1 cellular context compared by ENCODE assay signal in the genomic region with DNA sequence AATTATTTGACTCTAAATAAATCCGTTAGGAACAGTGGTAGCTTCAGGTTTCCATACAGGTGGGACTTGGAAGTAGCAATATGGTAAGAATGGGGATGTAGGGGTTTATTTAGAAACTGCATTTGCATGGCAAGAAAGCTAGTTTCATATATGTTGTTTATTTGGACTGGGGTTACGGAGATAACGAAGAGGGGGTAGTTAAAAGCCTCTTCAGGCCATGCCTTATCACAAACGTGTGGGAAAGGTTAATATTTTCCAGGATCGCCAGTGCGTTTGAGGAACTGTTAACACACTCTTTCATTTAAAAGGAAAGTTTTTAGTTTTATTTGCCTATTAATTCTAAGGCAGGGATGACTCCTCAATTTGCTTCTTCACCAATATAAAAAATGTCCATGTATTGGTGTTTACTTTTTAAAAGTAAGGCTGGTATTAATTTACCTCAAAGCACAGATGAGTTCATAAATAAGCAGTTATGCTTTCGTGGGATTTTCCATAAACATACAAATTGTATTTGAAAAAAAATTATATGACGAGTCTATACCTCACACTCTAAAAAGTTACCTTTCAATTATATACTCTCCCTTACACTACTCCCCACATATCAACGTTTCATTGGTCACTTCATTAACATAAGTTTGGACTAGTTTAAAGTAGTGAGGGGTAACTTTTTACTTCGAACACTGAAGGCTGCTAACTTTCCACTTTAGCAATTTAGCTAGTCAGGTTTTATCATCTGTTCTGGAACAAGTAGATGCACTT.
TF ChIP-seq lines count a peak whose summit lies in the region.

No MANE protein-coding gene starts in this region.

TF ChIP-seq in GM12878, 131 proteins besides CTCF, POLR2A, EP300 and RAD21:
- TF ChIP-seq, protein P1, sequence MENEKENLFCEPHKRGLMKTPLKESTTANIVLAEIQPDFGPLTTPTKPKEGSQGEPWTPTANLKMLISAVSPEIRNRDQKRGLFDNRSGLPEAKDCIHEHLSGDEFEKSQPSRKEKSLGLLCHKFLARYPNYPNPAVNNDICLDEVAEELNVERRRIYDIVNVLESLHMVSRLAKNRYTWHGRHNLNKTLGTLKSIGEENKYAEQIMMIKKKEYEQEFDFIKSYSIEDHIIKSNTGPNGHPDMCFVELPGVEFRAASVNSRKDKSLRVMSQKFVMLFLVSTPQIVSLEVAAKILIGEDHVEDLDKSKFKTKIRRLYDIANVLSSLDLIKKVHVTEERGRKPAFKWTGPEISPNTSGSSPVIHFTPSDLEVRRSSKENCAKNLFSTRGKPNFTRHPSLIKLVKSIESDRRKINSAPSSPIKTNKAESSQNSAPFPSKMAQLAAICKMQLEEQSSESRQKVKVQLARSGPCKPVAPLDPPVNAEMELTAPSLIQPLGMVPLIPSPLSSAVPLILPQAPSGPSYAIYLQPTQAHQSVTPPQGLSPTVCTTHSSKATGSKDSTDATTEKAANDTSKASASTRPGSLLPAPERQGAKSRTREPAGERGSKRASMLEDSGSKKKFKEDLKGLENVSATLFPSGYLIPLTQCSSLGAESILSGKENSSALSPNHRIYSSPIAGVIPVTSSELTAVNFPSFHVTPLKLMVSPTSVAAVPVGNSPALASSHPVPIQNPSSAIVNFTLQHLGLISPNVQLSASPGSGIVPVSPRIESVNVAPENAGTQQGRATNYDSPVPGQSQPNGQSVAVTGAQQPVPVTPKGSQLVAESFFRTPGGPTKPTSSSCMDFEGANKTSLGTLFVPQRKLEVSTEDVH (IDR thresholded peaks at IDR 0.05; ENCODE audit: low read depth, partially characterized antibody): no peak
- no peak for TF ChIP-seq LARP7 (IDR thresholded peaks at IDR 0.05)
- TF ChIP-seq TARDBP (IDR thresholded peaks at IDR 0.05; ENCODE audit: borderline replicate concordance): no peak
- TF ChIP-seq KAT2A (conservative IDR thresholded peaks at IDR 0.05; ENCODE audit: control insufficient read depth, low read depth, low read length): no peak
- TF ChIP-seq, protein P2, sequence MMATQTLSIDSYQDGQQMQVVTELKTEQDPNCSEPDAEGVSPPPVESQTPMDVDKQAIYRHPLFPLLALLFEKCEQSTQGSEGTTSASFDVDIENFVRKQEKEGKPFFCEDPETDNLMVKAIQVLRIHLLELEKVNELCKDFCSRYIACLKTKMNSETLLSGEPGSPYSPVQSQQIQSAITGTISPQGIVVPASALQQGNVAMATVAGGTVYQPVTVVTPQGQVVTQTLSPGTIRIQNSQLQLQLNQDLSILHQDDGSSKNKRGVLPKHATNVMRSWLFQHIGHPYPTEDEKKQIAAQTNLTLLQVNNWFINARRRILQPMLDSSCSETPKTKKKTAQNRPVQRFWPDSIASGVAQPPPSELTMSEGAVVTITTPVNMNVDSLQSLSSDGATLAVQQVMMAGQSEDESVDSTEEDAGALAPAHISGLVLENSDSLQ (IDR thresholded peaks at IDR 0.05): no peak
- no peak for TF ChIP-seq MTA3 (IDR thresholded peaks at IDR 0.05; ENCODE audit: borderline replicate concordance, low read length)
- TF ChIP-seq CEBPB (IDR thresholded peaks at IDR 0.05; ENCODE audit: borderline replicate concordance in 1 of 2, low read depth in 2 of 2, low read length in 2 of 2): no peak
- TF ChIP-seq, protein P3, sequence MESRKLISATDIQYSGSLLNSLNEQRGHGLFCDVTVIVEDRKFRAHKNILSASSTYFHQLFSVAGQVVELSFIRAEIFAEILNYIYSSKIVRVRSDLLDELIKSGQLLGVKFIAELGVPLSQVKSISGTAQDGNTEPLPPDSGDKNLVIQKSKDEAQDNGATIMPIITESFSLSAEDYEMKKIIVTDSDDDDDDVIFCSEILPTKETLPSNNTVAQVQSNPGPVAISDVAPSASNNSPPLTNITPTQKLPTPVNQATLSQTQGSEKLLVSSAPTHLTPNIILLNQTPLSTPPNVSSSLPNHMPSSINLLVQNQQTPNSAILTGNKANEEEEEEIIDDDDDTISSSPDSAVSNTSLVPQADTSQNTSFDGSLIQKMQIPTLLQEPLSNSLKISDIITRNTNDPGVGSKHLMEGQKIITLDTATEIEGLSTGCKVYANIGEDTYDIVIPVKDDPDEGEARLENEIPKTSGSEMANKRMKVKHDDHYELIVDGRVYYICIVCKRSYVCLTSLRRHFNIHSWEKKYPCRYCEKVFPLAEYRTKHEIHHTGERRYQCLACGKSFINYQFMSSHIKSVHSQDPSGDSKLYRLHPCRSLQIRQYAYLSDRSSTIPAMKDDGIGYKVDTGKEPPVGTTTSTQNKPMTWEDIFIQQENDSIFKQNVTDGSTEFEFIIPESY (IDR thresholded peaks at IDR 0.05): no peak
- TF ChIP-seq HCFC1 (IDR thresholded peaks at IDR 0.05; ENCODE audit: low read length): no peak
- peak; percentile 60; the same call in 1 of the 2 replicates for TF ChIP-seq BCLAF1 (IDR thresholded peaks at IDR 0.05)
- peak; percentile 78; the same call in 1 of the 2 replicates for TF ChIP-seq FOXK2 (IDR thresholded peaks at IDR 0.05)
- no peak for TF ChIP-seq ZBTB40 (IDR thresholded peaks at IDR 0.05; ENCODE audit: borderline replicate concordance)
- peak; percentile 46 for TF ChIP-seq ATF7 (IDR thresholded peaks at IDR 0.05; ENCODE audit: low read depth)
- TF ChIP-seq, protein P4, sequence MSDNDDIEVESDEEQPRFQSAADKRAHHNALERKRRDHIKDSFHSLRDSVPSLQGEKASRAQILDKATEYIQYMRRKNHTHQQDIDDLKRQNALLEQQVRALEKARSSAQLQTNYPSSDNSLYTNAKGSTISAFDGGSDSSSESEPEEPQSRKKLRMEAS (IDR thresholded peaks at IDR 0.05; ENCODE audit: low read depth, low read length): no peak
- TF ChIP-seq EED (IDR thresholded peaks at IDR 0.05; ENCODE audit: low read depth): no peak
- TF ChIP-seq NBN (IDR thresholded peaks at IDR 0.05): no peak
- TF ChIP-seq, protein P5, sequence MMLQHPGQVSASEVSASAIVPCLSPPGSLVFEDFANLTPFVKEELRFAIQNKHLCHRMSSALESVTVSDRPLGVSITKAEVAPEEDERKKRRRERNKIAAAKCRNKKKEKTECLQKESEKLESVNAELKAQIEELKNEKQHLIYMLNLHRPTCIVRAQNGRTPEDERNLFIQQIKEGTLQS (IDR thresholded peaks at IDR 0.05; ENCODE audit: borderline replicate concordance, extremely low read depth, low read depth, low read length): no peak
- TF ChIP-seq SIN3A (IDR thresholded peaks at IDR 0.05; ENCODE audit: low read depth, low read length): no peak
- no peak for TF ChIP-seq JUND (IDR thresholded peaks at IDR 0.05; ENCODE audit: low read depth, low read length)
- TF ChIP-seq SUZ12 (IDR thresholded peaks at IDR 0.05; ENCODE audit: unreplicated experiment): no peak
- TF ChIP-seq, protein P6, sequence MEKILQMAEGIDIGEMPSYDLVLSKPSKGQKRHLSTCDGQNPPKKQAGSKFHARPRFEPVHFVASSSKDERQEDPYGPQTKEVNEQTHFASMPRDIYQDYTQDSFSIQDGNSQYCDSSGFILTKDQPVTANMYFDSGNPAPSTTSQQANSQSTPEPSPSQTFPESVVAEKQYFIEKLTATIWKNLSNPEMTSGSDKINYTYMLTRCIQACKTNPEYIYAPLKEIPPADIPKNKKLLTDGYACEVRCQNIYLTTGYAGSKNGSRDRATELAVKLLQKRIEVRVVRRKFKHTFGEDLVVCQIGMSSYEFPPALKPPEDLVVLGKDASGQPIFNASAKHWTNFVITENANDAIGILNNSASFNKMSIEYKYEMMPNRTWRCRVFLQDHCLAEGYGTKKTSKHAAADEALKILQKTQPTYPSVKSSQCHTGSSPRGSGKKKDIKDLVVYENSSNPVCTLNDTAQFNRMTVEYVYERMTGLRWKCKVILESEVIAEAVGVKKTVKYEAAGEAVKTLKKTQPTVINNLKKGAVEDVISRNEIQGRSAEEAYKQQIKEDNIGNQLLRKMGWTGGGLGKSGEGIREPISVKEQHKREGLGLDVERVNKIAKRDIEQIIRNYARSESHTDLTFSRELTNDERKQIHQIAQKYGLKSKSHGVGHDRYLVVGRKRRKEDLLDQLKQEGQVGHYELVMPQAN (conservative IDR thresholded peaks at IDR 0.05): no peak
